ENCODE assay signal across 9 cellular contexts in genomic region chr1:184160236-184160635, GRCh38.
A peak's percentile ranks its signal among the peaks of the same experiment; 100 is the strongest.
DNase-seq lines count a peak whose midpoint lies in the region; ATAC-seq and TF ChIP-seq lines count a peak whose summit lies in the region.
"Had no signal": no experiment of that assay in that cellular context is flagged by ENCODE, and none has a peak within 500 bp of the region (broad histone marks: within the 10 kb centered on the region; RNA-seq: fewer than 3 reads in every experiment).

No MANE protein-coding gene starts in this region.

- intact Hi-C loops in Caco-2 (cut with micrococcal nuclease; ENCODE audit: unreplicated experiment) = no loop called here

- H3K36me3 ChIP-seq in BJ (ENCODE audit: control insufficient read depth, insufficient read depth, low read length) (no peaks in the 10 kb centered on the region), SK-N-SH (replicated peaks in 1 of 2; ENCODE audit: control insufficient read depth in 1 of 2, insufficient read depth in 2 of 2, low read length in 1 of 2) (no peaks in the 10 kb centered on the region), kidney epithelial cell (ENCODE audit: control insufficient read depth, insufficient read depth, low read length) (no peaks in the 10 kb centered on the region), Caco-2 (ENCODE audit: control insufficient read depth, insufficient read depth, low read length) (no peaks in the 10 kb centered on the region; the same call in 1 of the 2 replicates)

- H3K27ac Mint-ChIP-seq in Caco-2 (ENCODE audit: unreplicated experiment) = no peak overlapping the region
- H3K27ac Mint-ChIP-seq: dendritic cell treated with granulocyte-macrophage colony-stimulating factor and Interleukin-4, amounts not matched to agents 40 ng/mL and 50 ng/mL, for 4 days had no signal

- H3K4me3 Mint-ChIP-seq in Caco-2 (ENCODE audit: unreplicated experiment) = no peak overlapping the region
- H3K4me3 Mint-ChIP-seq: dendritic cell treated with granulocyte-macrophage colony-stimulating factor and Interleukin-4, amounts not matched to agents 40 ng/mL and 50 ng/mL, for 4 days had no signal

- peaks cover 9 to 29% of the 10 kb centered on the region in 2 experiments; a peak in 3 of 4 replicates for H3K4me1 ChIP-seq in SK-N-SH (ENCODE audit: control insufficient read depth in 1 of 2, insufficient read depth in 2 of 2, low read depth in 1 of 2, low read length in 1 of 2)
- H3K4me1 ChIP-seq in Caco-2 = no peaks in the 10 kb centered on the region

- H3K9me3 ChIP-seq in SK-N-SH (no peaks in the 10 kb centered on the region), Caco-2 (no peaks in the 10 kb centered on the region; the same call in 1 of the 2 replicates)

- POLR2A ChIA-PET in BJ (lab: Charles Lee) (no interaction called here), SK-N-SH (lab: Yijun Ruan, JAX) (no interaction called here), Caco-2 (lab: Charles Lee) (no interaction called here)

- DNase-seq in BJ (ENCODE audit: low read depth) (peak; percentile 40), SK-N-SH (no peak), kidney epithelial cell (ENCODE audit: low read depth) (peak; percentile 47), Caco-2 (no peak), GM19238 (ENCODE audit: insufficient read length, low spot score) (no peak), HK-2 (ENCODE audit: unreplicated experiment) (no peak)

- TF ChIP-seq CTCF in BJ (IDR thresholded peaks at IDR 0.05; ENCODE audit: insufficient read depth, low read depth, low read length) (no peak), SK-N-SH (IDR thresholded peaks at IDR 0.05) (no peak), kidney epithelial cell (IDR thresholded peaks at IDR 0.05; ENCODE audit: insufficient read depth, low read length, poor library complexity, severe bottlenecking) (no peak), Caco-2 (IDR thresholded peaks at IDR 0.05; ENCODE audit: insufficient read depth in 1 of 2, low read depth in 1 of 2, low read length in 1 of 2, severe bottlenecking in 1 of 2, unreplicated experiment in 1 of 2) (no peak)

- H3K27me3 ChIP-seq in BJ (ENCODE audit: control insufficient read depth, insufficient read depth, low read length) = no peaks in the 10 kb centered on the region
- H3K27me3 ChIP-seq in SK-N-SH (ENCODE audit: insufficient read depth) = no peaks in the 10 kb centered on the region
- no peaks in the 10 kb centered on the region for H3K27me3 ChIP-seq in kidney epithelial cell (ENCODE audit: control insufficient read depth, insufficient read depth, low read length)
- no peaks in the 10 kb centered on the region for H3K27me3 ChIP-seq in Caco-2 (replicated peaks; ENCODE audit: control insufficient read depth, insufficient read depth, low read length)

- no peaks in the 10 kb centered on the region for H3K4me1 Mint-ChIP-seq in Caco-2 (ENCODE audit: low read depth, unreplicated experiment)

- no TSS peak for BruUV-seq in Caco-2 (replicated peaks; lab: Mats Ljungman, UMichigan)

- H3K36me3 Mint-ChIP-seq in Caco-2 (ENCODE audit: insufficient read depth, unreplicated experiment) = no peaks in the 10 kb centered on the region

- H3K27me3 Mint-ChIP-seq in Caco-2 (ENCODE audit: insufficient read depth, unreplicated experiment) = no peaks in the 10 kb centered on the region
- H3K27me3 Mint-ChIP-seq: dendritic cell treated with granulocyte-macrophage colony-stimulating factor and Interleukin-4, amounts not matched to agents 40 ng/mL and 50 ng/mL, for 4 days had no signal

- TF ChIP-seq RAD21 in SK-N-SH (IDR thresholded peaks at IDR 0.05; ENCODE audit: low read length) = no peak

- no peaks in the 10 kb centered on the region for H3K9me2 ChIP-seq in SK-N-SH

- WGBS in SK-N-SH (ENCODE audit: low lambda C conversion rate) = 27% methylated on average over 2 of the region's 2 CpGs

- H3F3A ChIP-seq in SK-N-SH (replicated peaks; ENCODE audit: insufficient read depth) = peaks cover 37% of the 10 kb centered on the region

- no peaks in the 10 kb centered on the region for H3K9me3 Mint-ChIP-seq in Caco-2 (ENCODE audit: unreplicated experiment)
- H3K9me3 Mint-ChIP-seq: dendritic cell treated with granulocyte-macrophage colony-stimulating factor and Interleukin-4, amounts not matched to agents 40 ng/mL and 50 ng/mL, for 4 days had no signal

- no peak overlapping the region for H2AFZ ChIP-seq in SK-N-SH (ENCODE audit: low read depth)

- peak in 1 of 2 experiments; percentile 78; a peak in 2 of 4 replicates for TF ChIP-seq EP300 in SK-N-SH (IDR thresholded peaks at IDR 0.05; ENCODE audit: borderline replicate concordance in 1 of 2, low read depth in 1 of 2, low read length in 1 of 2)

- no peak for TF ChIP-seq POLR2A in GM18505 (IDR thresholded peaks at IDR 0.05; ENCODE audit: borderline replicate concordance, extremely low read depth, insufficient read depth, insufficient read length)

- H3K4me3 ChIP-seq in BJ (ENCODE audit: low read depth, low read length) = no peak overlapping the region
- no peak overlapping the region for H3K4me3 ChIP-seq in SK-N-SH (ENCODE audit: low read depth in 2 of 2, low read length in 1 of 2)
- no peak overlapping the region for H3K4me3 ChIP-seq in kidney epithelial cell (ENCODE audit: low read depth, low read length)
- H3K4me3 ChIP-seq in Caco-2 (ENCODE audit: low read depth, low read length) = no peak overlapping the region

- CTCF ChIA-PET in BJ (lab: Yijun Ruan, JAX) (interaction anchor here (1.3 to 1.6 kb wide), 2 partner anchors 62 to 64 kb away, joined by 3 to 4 read pairs; no protein-coding TSS in a partner anchor), SK-N-SH (lab: Yijun Ruan, JAX) (no interaction called here), Caco-2 (lab: Charles Lee) (no interaction called here)

- no peak overlapping the region for H3K9ac ChIP-seq in SK-N-SH

- peak; percentile 41 for ATAC-seq in GM21381 (IDR thresholded peaks at IDR 0.05; ENCODE audit: unreplicated experiment)
- no peak for ATAC-seq in GM18505 (IDR thresholded peaks at IDR 0.05; ENCODE audit: unreplicated experiment)

- peak overlapping the region; percentile 53 to 89; a peak in 3 of 4 replicates for H3K27ac ChIP-seq in SK-N-SH (ENCODE audit: low read depth in 2 of 2, low read length in 1 of 2)

- H3K79me2 ChIP-seq in SK-N-SH (ENCODE audit: insufficient read depth) = no peaks in the 10 kb centered on the region

- H3K4me2 ChIP-seq in SK-N-SH = peak overlapping the region; percentile 43; the same call in 1 of the 2 replicates

- no peaks in the 10 kb centered on the region for H4K20me1 ChIP-seq in SK-N-SH (ENCODE audit: insufficient read depth)

TF ChIP-seq in SK-N-SH, 30 proteins besides CTCF, POLR2A, EP300 and RAD21 (continues in another document):
- TF ChIP-seq TCF12 (IDR thresholded peaks at IDR 0.05) (peak; percentile 93), ZBTB33 (IDR thresholded peaks at IDR 0.05; ENCODE audit: borderline replicate concordance, low read depth) (peak; percentile 72; the same call in 1 of the 2 replicates), JUND (IDR thresholded peaks at IDR 0.05) (peak; percentile 86), TAF1 (IDR thresholded peaks at IDR 0.05; ENCODE audit: borderline replicate concordance, low read depth, low read length) (no peak), USF2 (IDR thresholded peaks at IDR 0.05; ENCODE audit: borderline replicate concordance, low read depth, low read length) (no peak), SIN3A (IDR thresholded peaks at IDR 0.05; ENCODE audit: borderline replicate concordance, low read depth, low read length) (no peak), TEAD4 (IDR thresholded peaks at IDR 0.05; ENCODE audit: borderline replicate concordance, insufficient read depth) (peak; percentile 61; the same call in 1 of the 2 replicates), FOXM1 (IDR thresholded peaks at IDR 0.05; ENCODE audit: low read depth) (0 out of 2 replicates have a peak, but pooled peaks have one; percentile 42), EZH2phosphoT487 (IDR thresholded peaks at IDR 0.05; ENCODE audit: borderline replicate concordance, low read depth) (no peak), FOSL2 (IDR thresholded peaks at IDR 0.05; ENCODE audit: borderline replicate concordance, low read depth) (peak; percentile 80), SMC3 (IDR thresholded peaks at IDR 0.05; ENCODE audit: low read depth, low read length) (no peak), NFIC (IDR thresholded peaks at IDR 0.05; ENCODE audit: borderline replicate concordance) (peak; percentile 71), FOXJ3 (CRISPR knock-in tag; IDR thresholded peaks at IDR 0.05) (no peak)

Comparison
In these comparisons a context has a peak if more than half of its experiments do, and no peak if none do; other contexts are left out.
1. DNase-seq: peak in BJ (single experiment) and kidney epithelial cell (single experiment); none in SK-N-SH (single experiment), Caco-2 (0 of 2), GM19238 (single experiment) and HK-2 (single experiment).